In genomic region chr11:64556044-64556720, GRCh38 we compare ENCODE assay signal across 1 cellular context.
TF ChIP-seq lines count a peak whose summit lies in the region.

No MANE protein-coding gene starts in this region.

TF ChIP-seq in H1, 55 proteins besides CTCF, POLR2A, EP300 and RAD21:
- TF ChIP-seq TEAD4 (IDR thresholded peaks at IDR 0.05; ENCODE audit: low read depth, low read length), result no peak
